Comparison of ENCODE assay signal across 15 cellular contexts in the genomic region with DNA sequence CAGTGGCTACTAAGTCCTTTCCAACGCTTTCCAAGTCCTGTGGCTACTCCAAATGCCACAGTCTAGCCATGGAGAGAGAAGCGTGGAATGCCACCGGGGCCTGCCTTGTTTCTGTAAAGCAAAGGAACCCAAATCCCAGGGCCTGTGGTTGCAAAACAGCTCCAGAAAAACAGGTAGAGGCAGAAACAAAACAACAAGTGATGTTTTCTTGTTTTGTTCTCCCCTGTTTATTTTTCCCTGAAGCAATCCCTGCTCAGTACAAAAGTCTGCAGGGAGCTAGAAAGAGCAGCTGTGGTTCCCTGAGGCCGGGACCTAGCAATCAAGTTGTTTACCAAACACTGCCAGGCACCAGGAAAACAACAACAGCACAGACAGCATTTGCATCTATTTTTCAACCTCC.
DNase-seq lines count a peak whose midpoint lies in the region; ATAC-seq and TF ChIP-seq lines count a peak whose summit lies in the region.
"Had no signal": no experiment of that assay in that cellular context is flagged by ENCODE, and none has a peak within 500 bp of the region (broad histone marks: within the 10 kb centered on the region; RNA-seq: fewer than 3 reads in every experiment).

No MANE protein-coding gene starts in this region.

- H3K36me3 ChIP-seq in GM23338 (ENCODE audit: insufficient read depth) = no peaks in the 10 kb centered on the region

- TF ChIP-seq CTCF in GM23338 (conservative IDR thresholded peaks at IDR 0.05; ENCODE audit: low read depth in 2 of 2) (no peak), progenitor cell of endocrine pancreas (IDR thresholded peaks at IDR 0.05; ENCODE audit: unreplicated experiment) (no peak), foreskin keratinocyte (conservative IDR thresholded peaks at IDR 0.05) (no peak)

- peak overlapping the region; percentile 8; the same call in 1 of the 2 replicates for H3K4me3 ChIP-seq in GM23338

- H3K27me3 ChIP-seq in GM23338 (ENCODE audit: insufficient read depth) (no peaks in the 10 kb centered on the region), foreskin keratinocyte (no peaks in the 10 kb centered on the region)

- no peak overlapping the region for H2AFZ ChIP-seq in GM23338

- peak; percentile 67 for ATAC-seq in GM23338
- no peak for ATAC-seq in activated naive CD8-positive, alpha-beta T cell treated with anti-CD3 and anti-CD28 coated beads, Interleukin-2, amount 50 U/mL, for 24 hours
- no peak for ATAC-seq in GM18868 (IDR thresholded peaks at IDR 0.05; ENCODE audit: unreplicated experiment)
- no peak for ATAC-seq in HG03159 (IDR thresholded peaks at IDR 0.05; ENCODE audit: unreplicated experiment)
- ATAC-seq in foreskin keratinocyte = no peak
- ATAC-seq: esophagus mucosa; stimulated activated memory B cell treated with anti-CD40 and anti-IgM and Interleukin-4, amounts not matched to agents 10 μg/mL and 1 μg/mL and 100 μg/mL, for 72 hours had no signal

- DNase-seq in GM23338 (ENCODE audit: low spot score) (peak; percentile 67), iPS-NIHi11 (ENCODE audit: low spot score) (peak; percentile 22), progenitor cell of endocrine pancreas (ENCODE audit: low spot score, unreplicated experiment) (no peak), mucosa of gallbladder (ENCODE audit: low spot score) (no peak), foreskin keratinocyte (no peak)
- DNase-seq in activated naive CD8-positive, alpha-beta T cell treated with anti-CD3 and anti-CD28 coated beads, Interleukin-2, amount 50 U/mL, for 24 hours = no peak
- DNase-seq: activated T-cell treated with anti-CD3 and anti-CD28 coated beads, Interleukin-2, amount 50 U/mL, for 1 hour; COR-L47; stimulated activated CD4-positive, alpha-beta T cell treated with anti-CD3 and anti-CD28 coated beads, Interleukin-2, amount 100 ng/mL, for 24 hours had no signal

- no peaks in the 10 kb centered on the region for H3K9me3 Mint-ChIP-seq in GM23338
- H3K9me3 Mint-ChIP-seq in activated naive CD8-positive, alpha-beta T cell treated with anti-CD3 and anti-CD28 coated beads, Interleukin-2, amount 50 U/mL, for 24 hours = peaks cover 10% of the 10 kb centered on the region
- no peaks in the 10 kb centered on the region for H3K9me3 Mint-ChIP-seq in progenitor cell of endocrine pancreas (ENCODE audit: low read depth)
- H3K9me3 Mint-ChIP-seq: stimulated activated memory B cell treated with anti-CD40 and anti-IgM and Interleukin-4, amounts not matched to agents 10 μg/mL and 1 μg/mL and 100 μg/mL, for 72 hours had no signal

- H3K4me2 ChIP-seq in GM23338 = peak overlapping the region; percentile 48

- peaks cover 31% of the 10 kb centered on the region for H3K4me1 ChIP-seq in GM23338 (ENCODE audit: insufficient read depth)
- peaks cover 20% of the 10 kb centered on the region for H3K4me1 ChIP-seq in foreskin keratinocyte

- no peaks in the 10 kb centered on the region for H3F3A ChIP-seq in GM23338 (replicated peaks; ENCODE audit: low read depth)

- H3K27ac ChIP-seq in GM23338 (ENCODE audit: low read depth) = peak overlapping the region; percentile 84
- no peak overlapping the region for H3K27ac ChIP-seq in foreskin keratinocyte
- H3K27ac ChIP-seq: VCaP had no signal

- H3K79me2 ChIP-seq in GM23338 (replicated peaks; ENCODE audit: insufficient read depth) = no peaks in the 10 kb centered on the region

- no peaks in the 10 kb centered on the region for H4K20me1 ChIP-seq in GM23338 (replicated peaks; ENCODE audit: insufficient read depth)

- H3K27ac Mint-ChIP-seq in GM23338 (peak overlapping the region; percentile 91), progenitor cell of endocrine pancreas (peak overlapping the region; percentile 89)
- H3K27ac Mint-ChIP-seq in activated naive CD8-positive, alpha-beta T cell treated with anti-CD3 and anti-CD28 coated beads, Interleukin-2, amount 50 U/mL, for 24 hours = peak overlapping the region; percentile 13
- H3K27ac Mint-ChIP-seq: stimulated activated memory B cell treated with anti-CD40 and anti-IgM and Interleukin-4, amounts not matched to agents 10 μg/mL and 1 μg/mL and 100 μg/mL, for 72 hours had no signal

- no peaks in the 10 kb centered on the region for H3K9me2 ChIP-seq in GM23338 (ENCODE audit: insufficient read depth)

- H3K36me3 Mint-ChIP-seq in GM23338 (ENCODE audit: low read depth) (peaks cover under 1% of the 10 kb centered on the region; the same call in 2 of the 3 replicates), progenitor cell of endocrine pancreas (ENCODE audit: insufficient read depth) (peaks cover 14% of the 10 kb centered on the region)
- H3K36me3 Mint-ChIP-seq in activated naive CD8-positive, alpha-beta T cell treated with anti-CD3 and anti-CD28 coated beads, Interleukin-2, amount 50 U/mL, for 24 hours (ENCODE audit: low read depth) = peaks cover 10% of the 10 kb centered on the region

- H3K27me3 Mint-ChIP-seq in GM23338 (ENCODE audit: insufficient read depth, low read depth, poor library complexity) = peaks cover 3% of the 10 kb centered on the region
- no peaks in the 10 kb centered on the region for H3K27me3 Mint-ChIP-seq in activated naive CD8-positive, alpha-beta T cell treated with anti-CD3 and anti-CD28 coated beads, Interleukin-2, amount 50 U/mL, for 24 hours
- no peaks in the 10 kb centered on the region for H3K27me3 Mint-ChIP-seq in progenitor cell of endocrine pancreas
- H3K27me3 Mint-ChIP-seq: brain; stimulated activated memory B cell treated with anti-CD40 and anti-IgM and Interleukin-4, amounts not matched to agents 10 μg/mL and 1 μg/mL and 100 μg/mL, for 72 hours had no signal

- H3K4me3 Mint-ChIP-seq in GM23338 (no peak overlapping the region), progenitor cell of endocrine pancreas (ENCODE audit: low read depth) (peak overlapping the region; percentile 29)
- H3K4me3 Mint-ChIP-seq in activated naive CD8-positive, alpha-beta T cell treated with anti-CD3 and anti-CD28 coated beads, Interleukin-2, amount 50 U/mL, for 24 hours = no peak overlapping the region
- H3K4me3 Mint-ChIP-seq: brain; stimulated activated memory B cell treated with anti-CD40 and anti-IgM and Interleukin-4, amounts not matched to agents 10 μg/mL and 1 μg/mL and 100 μg/mL, for 72 hours had no signal

- peaks cover 51% of the 10 kb centered on the region for H3K4me1 Mint-ChIP-seq in GM23338
- peaks cover 79% of the 10 kb centered on the region for H3K4me1 Mint-ChIP-seq in activated naive CD8-positive, alpha-beta T cell treated with anti-CD3 and anti-CD28 coated beads, Interleukin-2, amount 50 U/mL, for 24 hours
- peaks cover 34% of the 10 kb centered on the region for H3K4me1 Mint-ChIP-seq in progenitor cell of endocrine pancreas (ENCODE audit: low read depth)

TF ChIP-seq in GM23338, 12 proteins besides CTCF, POLR2A, EP300 and RAD21 (continues in another document):
- TF ChIP-seq, protein P1, sequence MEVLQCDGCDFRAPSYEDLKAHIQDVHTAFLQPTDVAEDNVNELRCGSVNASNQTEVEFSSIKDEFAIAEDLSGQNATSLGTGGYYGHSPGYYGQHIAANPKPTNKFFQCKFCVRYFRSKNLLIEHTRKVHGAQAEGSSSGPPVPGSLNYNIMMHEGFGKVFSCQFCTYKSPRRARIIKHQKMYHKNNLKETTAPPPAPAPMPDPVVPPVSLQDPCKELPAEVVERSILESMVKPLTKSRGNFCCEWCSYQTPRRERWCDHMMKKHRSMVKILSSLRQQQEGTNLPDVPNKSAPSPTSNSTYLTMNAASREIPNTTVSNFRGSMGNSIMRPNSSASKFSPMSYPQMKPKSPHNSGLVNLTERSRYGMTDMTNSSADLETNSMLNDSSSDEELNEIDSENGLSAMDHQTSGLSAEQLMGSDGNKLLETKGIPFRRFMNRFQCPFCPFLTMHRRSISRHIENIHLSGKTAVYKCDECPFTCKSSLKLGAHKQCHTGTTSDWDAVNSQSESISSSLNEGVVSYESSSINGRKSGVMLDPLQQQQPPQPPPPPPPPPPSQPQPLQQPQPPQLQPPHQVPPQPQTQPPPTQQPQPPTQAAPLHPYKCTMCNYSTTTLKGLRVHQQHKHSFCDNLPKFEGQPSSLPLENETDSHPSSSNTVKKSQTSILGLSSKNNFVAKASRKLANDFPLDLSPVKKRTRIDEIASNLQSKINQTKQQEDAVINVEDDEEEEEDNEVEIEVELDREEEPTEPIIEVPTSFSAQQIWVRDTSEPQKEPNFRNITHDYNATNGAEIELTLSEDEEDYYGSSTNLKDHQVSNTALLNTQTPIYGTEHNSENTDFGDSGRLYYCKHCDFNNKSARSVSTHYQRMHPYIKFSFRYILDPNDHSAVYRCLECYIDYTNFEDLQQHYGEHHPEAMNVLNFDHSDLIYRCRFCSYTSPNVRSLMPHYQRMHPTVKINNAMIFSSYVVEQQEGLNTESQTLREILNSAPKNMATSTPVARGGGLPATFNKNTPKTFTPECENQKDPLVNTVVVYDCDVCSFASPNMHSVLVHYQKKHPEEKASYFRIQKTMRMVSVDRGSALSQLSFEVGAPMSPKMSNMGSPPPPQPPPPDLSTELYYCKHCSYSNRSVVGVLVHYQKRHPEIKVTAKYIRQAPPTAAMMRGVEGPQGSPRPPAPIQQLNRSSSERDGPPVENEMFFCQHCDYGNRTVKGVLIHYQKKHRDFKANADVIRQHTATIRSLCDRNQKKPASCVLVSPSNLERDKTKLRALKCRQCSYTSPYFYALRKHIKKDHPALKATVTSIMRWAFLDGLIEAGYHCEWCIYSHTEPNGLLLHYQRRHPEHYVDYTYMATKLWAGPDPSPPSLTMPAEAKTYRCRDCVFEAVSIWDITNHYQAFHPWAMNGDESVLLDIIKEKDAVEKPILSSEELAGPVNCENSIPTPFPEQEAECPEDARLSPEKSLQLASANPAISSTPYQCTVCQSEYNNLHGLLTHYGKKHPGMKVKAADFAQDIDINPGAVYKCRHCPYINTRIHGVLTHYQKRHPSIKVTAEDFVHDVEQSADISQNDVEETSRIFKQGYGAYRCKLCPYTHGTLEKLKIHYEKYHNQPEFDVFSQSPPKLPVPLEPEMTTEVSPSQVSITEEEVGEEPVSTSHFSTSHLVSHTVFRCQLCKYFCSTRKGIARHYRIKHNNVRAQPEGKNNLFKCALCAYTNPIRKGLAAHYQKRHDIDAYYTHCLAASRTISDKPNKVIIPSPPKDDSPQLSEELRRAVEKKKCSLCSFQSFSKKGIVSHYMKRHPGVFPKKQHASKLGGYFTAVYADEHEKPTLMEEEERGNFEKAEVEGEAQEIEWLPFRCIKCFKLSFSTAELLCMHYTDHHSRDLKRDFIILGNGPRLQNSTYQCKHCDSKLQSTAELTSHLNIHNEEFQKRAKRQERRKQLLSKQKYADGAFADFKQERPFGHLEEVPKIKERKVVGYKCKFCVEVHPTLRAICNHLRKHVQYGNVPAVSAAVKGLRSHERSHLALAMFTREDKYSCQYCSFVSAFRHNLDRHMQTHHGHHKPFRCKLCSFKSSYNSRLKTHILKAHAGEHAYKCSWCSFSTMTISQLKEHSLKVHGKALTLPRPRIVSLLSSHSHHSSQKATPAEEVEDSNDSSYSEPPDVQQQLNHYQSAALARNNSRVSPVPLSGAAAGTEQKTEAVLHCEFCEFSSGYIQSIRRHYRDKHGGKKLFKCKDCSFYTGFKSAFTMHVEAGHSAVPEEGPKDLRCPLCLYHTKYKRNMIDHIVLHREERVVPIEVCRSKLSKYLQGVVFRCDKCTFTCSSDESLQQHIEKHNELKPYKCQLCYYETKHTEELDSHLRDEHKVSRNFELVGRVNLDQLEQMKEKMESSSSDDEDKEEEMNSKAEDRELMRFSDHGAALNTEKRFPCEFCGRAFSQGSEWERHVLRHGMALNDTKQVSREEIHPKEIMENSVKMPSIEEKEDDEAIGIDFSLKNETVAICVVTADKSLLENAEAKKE (CRISPR knock-in tag; IDR thresholded peaks at IDR 0.05) = 0 out of 2 replicates have a peak, but pooled peaks have one; percentile 4

Comparison
In these comparisons a context has a peak if more than half of its experiments do, and no peak if none do; other contexts are left out.
1. DNase-seq: peak in GM23338 (single experiment) and iPS-NIHi11 (single experiment); none in activated naive CD8-positive, alpha-beta T cell treated with anti-CD3 and anti-CD28 coated beads, Interleukin-2, amount 50 U/mL, for 24 hours (single experiment), progenitor cell of endocrine pancreas (single experiment), mucosa of gallbladder (single experiment) and foreskin keratinocyte (0 of 2).
2. H3K27ac Mint-ChIP-seq: peak in every context shown above with its lines; median percentile 91 in GM23338; 89 in progenitor cell of endocrine pancreas; 13 in activated naive CD8-positive, alpha-beta T cell treated with anti-CD3 and anti-CD28 coated beads, Interleukin-2, amount 50 U/mL, for 24 hours.